9 cellular contexts compared by ENCODE assay signal in the genomic region with DNA sequence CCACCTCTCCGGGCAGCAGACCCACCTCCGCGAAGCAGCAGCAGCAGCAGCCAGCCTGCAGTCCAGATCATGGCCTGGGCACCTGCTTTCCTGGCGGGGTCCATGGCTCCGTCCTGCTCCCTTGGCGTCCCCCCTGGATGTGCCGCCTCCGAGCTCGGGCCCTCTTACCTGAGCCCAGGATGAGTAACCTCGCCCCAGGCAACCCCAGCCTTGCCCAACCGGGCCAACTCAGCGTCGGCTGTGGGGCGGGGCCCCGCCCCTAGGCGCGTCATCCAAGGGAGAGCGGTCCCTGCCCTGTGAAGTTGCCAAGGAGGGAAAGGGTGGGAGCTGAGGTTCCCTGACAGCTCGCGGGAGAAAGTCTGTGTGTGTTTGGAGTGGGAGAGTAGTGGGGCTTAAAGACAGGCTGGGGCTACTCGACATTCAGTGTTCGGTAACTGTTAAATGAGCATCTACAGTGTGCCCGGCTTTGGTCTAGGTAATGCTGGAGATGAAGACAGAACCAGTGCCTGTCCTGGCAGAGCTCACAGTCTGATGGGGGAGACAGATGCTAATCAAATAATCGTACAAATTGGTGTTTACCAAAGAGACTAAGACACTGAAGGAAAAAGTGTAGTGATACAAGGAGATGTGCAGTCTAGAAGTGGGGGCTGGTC. TPM values are rescaled to one million over a fixed set of nuclear protein-coding genes. Genes with fewer than 3 reads are reported as not detected.
A peak's percentile ranks its signal among the peaks of the same experiment; 100 is the strongest.
DNase-seq lines count a peak whose midpoint lies in the region; ATAC-seq and TF ChIP-seq lines count a peak whose summit lies in the region.
"Had no signal": no experiment of that assay in that cellular context is flagged by ENCODE, and none has a peak within 500 bp of the region (broad histone marks: within the 10 kb centered on the region; RNA-seq: fewer than 3 reads in every experiment).

A gene (minus strand): TSS at position 141 of the 653 bp plus-strand sequence. CDS start 37 bp downstream, at position 104.

- H3K27ac ChIP-seq in KOPT-K1 (ENCODE audit: low read depth, low read length, poor library complexity, severe bottlenecking), result peak within 1 kb of the TSS; percentile 37
- peak within 1 kb of the TSS in 1 of 2 donors; percentile 92 for H3K27ac ChIP-seq in coronary artery

- peak; percentile 46 for DNase-seq in AG08395 (ENCODE audit: low spot score)
- no peak for DNase-seq in coronary artery (ENCODE audit: low spot score)
- peak; percentile 49 to 71 (median 71) for DNase-seq in mucosa of descending colon
- DNase-seq in sciatic nerve (ENCODE audit: low spot score), result no peak
- no peak for DNase-seq in activated effector memory CD4-positive, alpha-beta T cell treated with anti-CD3 and anti-CD28 coated beads, Interleukin-2, amount 50 U/mL, for 16 hours

- peaks cover 23% of the 10 kb centered on the region for H3K4me1 ChIP-seq in mucosa of descending colon (ENCODE audit: low read depth)

- H3K9me3 ChIP-seq in KOPT-K1 (ENCODE audit: insufficient read depth, low read length, poor library complexity, severe bottlenecking) (no peaks in the 10 kb centered on the region), mucosa of descending colon (no peaks in the 10 kb centered on the region)
- H3K9me3 ChIP-seq: body of pancreas had no signal

- intact Hi-C loops in mucosa of descending colon (cut with DNase I, micrococcal nuclease) (no loop called here), sciatic nerve (cut with DNase I) (no loop called here)

- TF ChIP-seq CTCF in coronary artery (IDR thresholded peaks at IDR 0.05), result no peak
- TF ChIP-seq CTCF in mucosa of descending colon (IDR thresholded peaks at IDR 0.05), result no peak

- peak; percentile 15 for ATAC-seq in mucosa of descending colon
- ATAC-seq in sciatic nerve, result no peak
- ATAC-seq in GM21825 (IDR thresholded peaks at IDR 0.05; ENCODE audit: unreplicated experiment), result no peak
- ATAC-seq in HG02870 (IDR thresholded peaks at IDR 0.05; ENCODE audit: unreplicated experiment), result no peak
- ATAC-seq: body of pancreas had no signal

- peak within 1 kb of the TSS; percentile 76 for H3K4me3 ChIP-seq in coronary artery
- no peak within 1 kb of the TSS for H3K4me3 ChIP-seq in mucosa of descending colon

- no peaks in the 10 kb centered on the region for H3K36me3 ChIP-seq in KOPT-K1 (ENCODE audit: insufficient read depth, low read length)
- no peaks in the 10 kb centered on the region for H3K36me3 ChIP-seq in mucosa of descending colon (ENCODE audit: low read depth)

RNA-seq across cellular contexts. Expression of the gene that starts here (rescaled TPM):
- total RNA-seq in mucosa of descending colon (1 to 10 TPM in 1 of 3 donors, under 1 TPM in 2; 0.23 to 1.5 (median 0.46) TPM), sciatic nerve (1.6 TPM)

Comparison
In these comparisons a context has a peak if more than half of its experiments do, and no peak if none do; other contexts are left out.
1. DNase-seq: peak in AG08395 (single experiment) and mucosa of descending colon (3 of 3); none in coronary artery (single experiment), sciatic nerve (single experiment) and activated effector memory CD4-positive, alpha-beta T cell treated with anti-CD3 and anti-CD28 coated beads, Interleukin-2, amount 50 U/mL, for 16 hours (single experiment).